ENCODE assay signal across 8 cellular contexts in genomic region chr11:63683133-63683991, GRCh38. TPM values are rescaled to one million over a fixed set of nuclear protein-coding genes. Genes with fewer than 3 reads are reported as not detected.
DNase-seq lines count a peak whose midpoint lies in the region; ATAC-seq and TF ChIP-seq lines count a peak whose summit lies in the region.

No MANE protein-coding gene starts in this region.

- H3K36me3 ChIP-seq in HUES48 (ENCODE audit: control insufficient read depth, insufficient read depth, low read length) (peaks cover 6% of the 10 kb centered on the region; the same call in 1 of the 2 replicates), ascending aorta (no peaks in the 10 kb centered on the region), mesendoderm (ENCODE audit: control insufficient read depth, insufficient read depth, low read length) (no peaks in the 10 kb centered on the region)

- peaks cover 2% of the 10 kb centered on the region for H3K79me1 ChIP-seq in mesendoderm (ENCODE audit: low read length)

- no peak overlapping the region for H2BK15ac ChIP-seq in mesendoderm (replicated peaks; ENCODE audit: low read depth)

- H4K5ac ChIP-seq in mesendoderm (ENCODE audit: low read length): no peak overlapping the region

- H3K4me1 ChIP-seq in HUES48 (ENCODE audit: control insufficient read depth, insufficient read depth, low read length): peaks cover 26% of the 10 kb centered on the region
- H3K4me1 ChIP-seq in ascending aorta: peaks cover 0 to 8% of the 10 kb centered on the region in 2 donors
- H3K4me1 ChIP-seq in mesendoderm (ENCODE audit: control insufficient read depth, low read depth, low read length): no peaks in the 10 kb centered on the region

- H3K23ac ChIP-seq in mesendoderm (ENCODE audit: low read length): no peak overlapping the region

- peaks cover 43% of the 10 kb centered on the region for H3K79me2 ChIP-seq in mesendoderm (ENCODE audit: control insufficient read depth, insufficient read depth, low read length)

- peak overlapping the region; percentile 96 for H3K27ac ChIP-seq in HUES48 (ENCODE audit: low read depth, low read length)
- peak overlapping the region in 1 of 2 donors; percentile 96 for H3K27ac ChIP-seq in ascending aorta
- H3K27ac ChIP-seq in mesendoderm (ENCODE audit: low read depth, low read length): no peak overlapping the region

- no peak overlapping the region for H3K18ac ChIP-seq in mesendoderm (ENCODE audit: low read length)

- peak overlapping the region; percentile 86 for H3K4me3 ChIP-seq in HUES48 (ENCODE audit: low read depth, low read length)
- H3K4me3 ChIP-seq in ascending aorta: peak overlapping the region; percentile 76 to 88
- no peak overlapping the region for H3K4me3 ChIP-seq in mesendoderm (ENCODE audit: low read length)

- no peak overlapping the region for H2BK5ac ChIP-seq in mesendoderm (ENCODE audit: low read length)

- intact Hi-C loops in ascending aorta (cut with DNase I): loop anchor here (10.0 kb wide), 1 partner anchor 261 kb away; no protein-coding TSS in a partner anchor

- peak overlapping the region; percentile 3 for H3K4me2 ChIP-seq in mesendoderm (ENCODE audit: low read length)

- ATAC-seq in GM19324 (IDR thresholded peaks at IDR 0.05; ENCODE audit: low FRiP score, unreplicated experiment) (no peak), GM18498 (IDR thresholded peaks at IDR 0.05; ENCODE audit: unreplicated experiment) (no peak)

- DNase-seq in AG20443 (ENCODE audit: low spot score): peak; percentile 31
- no peak for DNase-seq in ascending aorta (ENCODE audit: low spot score in 2 of 2)
- DNase-seq in mesendoderm: no peak
- DNase-seq in COLO668 (lab: John Stamatoyannopoulos, UW; ENCODE audit: unreplicated experiment): no peak
- DNase-seq in amygdala (lab: John Stamatoyannopoulos, UW): no peak

- H3K9ac ChIP-seq in HUES48 (ENCODE audit: low read depth, low read length) (peak overlapping the region; percentile 54), mesendoderm (ENCODE audit: low read length) (peak overlapping the region; percentile 17)

- no peak overlapping the region for H3K4ac ChIP-seq in mesendoderm (ENCODE audit: low read depth, low read length)

- H3K56ac ChIP-seq in mesendoderm (ENCODE audit: low read length): no peak overlapping the region

- H2AK5ac ChIP-seq in mesendoderm (ENCODE audit: low read length): no peak overlapping the region

- H3K9me3 ChIP-seq in HUES48 (ENCODE audit: control insufficient read depth, insufficient read depth, low read length) (no peaks in the 10 kb centered on the region), ascending aorta (no peaks in the 10 kb centered on the region)

- no peak overlapping the region for H2BK120ac ChIP-seq in mesendoderm (ENCODE audit: low read depth, low read length)

- 100% methylated on average over 3 of the region's 8 CpGs for WGBS in mesendoderm (ENCODE audit: extremely low coverage, insufficient coverage, low lambda C conversion rate)

- H4K8ac ChIP-seq in mesendoderm (ENCODE audit: low read depth, low read length): no peak overlapping the region

- no peak for TF ChIP-seq CTCF in ascending aorta (IDR thresholded peaks at IDR 0.05)

- H3K27me3 ChIP-seq in HUES48 (ENCODE audit: control insufficient read depth, insufficient read depth, low read length) (no peaks in the 10 kb centered on the region), ascending aorta (no peaks in the 10 kb centered on the region), mesendoderm (ENCODE audit: insufficient read depth, low read length, poor library complexity) (no peaks in the 10 kb centered on the region)

RNA-seq across cellular contexts. Expression of gene RTN3, which starts 2.1 kb away (rescaled TPM):
- total RNA-seq in ascending aorta: 49.5 TPM
- 117 TPM for polyA plus RNA-seq in mesendoderm (2013, experiment 1 of 2)
- polyA plus RNA-seq in mesendoderm (2013, experiment 2 of 2): 119 TPM

RNA-seq across cellular contexts. Expression of gene ATL3, which starts 12.2 kb away (rescaled TPM):
- 77.3 TPM for total RNA-seq in ascending aorta
- 10.2 TPM for polyA plus RNA-seq in mesendoderm (2013, experiment 1 of 2)
- 9.7 TPM for polyA plus RNA-seq in mesendoderm (2013, experiment 2 of 2)
